ENCODE assay signal across 8 cellular contexts in genomic region chr4:87270144-87270543, GRCh38. TPM values are rescaled to one million over a fixed set of nuclear protein-coding genes. Genes with fewer than 3 reads are reported as not detected.
DNase-seq lines count a peak whose midpoint lies in the region; TF ChIP-seq lines count a peak whose summit lies in the region.

No MANE protein-coding gene starts in this region.

- POLR2A ChIA-PET in RWPE1 (lab: Yijun Ruan, JAX; ENCODE audit: low non-redundant PET): no interaction called here

- CTCF ChIA-PET in RWPE1 (lab: Yijun Ruan, JAX): interaction anchor here (0.6 to 0.8 kb wide), 2 partner anchors 35 to 84 kb away, joined by 3 read pairs; no protein-coding TSS in a partner anchor

- H3K4me3 ChIP-seq in fibroblast of villous mesenchyme (ENCODE audit: low read depth, low read length): no peak overlapping the region

- H3K27ac ChIP-seq in RWPE1: no peak overlapping the region

- TF ChIP-seq CTCF in RWPE1 (conservative IDR thresholded peaks at IDR 0.05; ENCODE audit: low read depth) (peak; percentile 75), fibroblast of villous mesenchyme (IDR thresholded peaks at IDR 0.05; ENCODE audit: insufficient read depth, low read depth, low read length) (peak; percentile 63)

- DNase-seq in DMS153 treated with DMSO at 0.1 percent for 48 hours (lab: John Stamatoyannopoulos, UW; ENCODE audit: unreplicated experiment): peak; percentile 43
- DNase-seq in HT1080 (ENCODE audit: low read depth): peak; percentile 55
- DNase-seq in RWPE1 (ENCODE audit: low spot score): peak; percentile 64
- DNase-seq in fibroblast of villous mesenchyme (ENCODE audit: low read depth): peak; percentile 52
- peak; percentile 27 for DNase-seq in stromal cell of bone marrow (ENCODE audit: low read depth)
- no peak for DNase-seq in activated CD4-positive, alpha-beta T cell treated with anti-CD3 and anti-CD28 coated beads, Interleukin-2, amount 50 U/mL, for 4 hours
- DNase-seq in stimulated activated CD4-positive, alpha-beta T cell treated with anti-CD3 and anti-CD28 coated beads, Interleukin-12 subunit alpha, Interleukin-12 subunit beta, amount 100 ng/mL, for 4 hours: no peak
- DNase-seq in CD1c-positive myeloid dendritic cell (ENCODE audit: extremely low spot score): no peak

RNA-seq across cellular contexts. Expression of gene KLHL8, which starts 49.7 kb away (rescaled TPM):
- 7.8 and 13.1 TPM in 2 replicates for total RNA-seq in HT1080 (2014; rRNA removed; shearing (Covaris generic))
- polyA plus RNA-seq in HT1080 (2015; cell fraction: cytosol; rRNA removed): 10.2 and 13.0 TPM in 2 replicates
- 8.4 and 9.0 TPM in 2 replicates for polyA plus RNA-seq in HT1080 (2015; cell fraction: nucleus; rRNA removed)
- total RNA-seq in fibroblast of villous mesenchyme: 9.0 and 14.2 TPM in 2 replicates

RNA-seq across cellular contexts. Expression of gene HSD17B13, which starts 52.5 kb away (rescaled TPM):
- not detected in 2 replicates for total RNA-seq in HT1080 (2014; rRNA removed; shearing (Covaris generic))
- not detected in 2 replicates for polyA plus RNA-seq in HT1080 (2015; cell fraction: cytosol; rRNA removed)
- polyA plus RNA-seq in HT1080 (2015; cell fraction: nucleus; rRNA removed): not detected in 2 replicates
- under 0.01 TPM in 1 of 2 replicates, not detected in the other for total RNA-seq in fibroblast of villous mesenchyme

Comparison
In these comparisons a context has a peak if more than half of its experiments do, and no peak if none do; other contexts are left out.
1. DNase-seq: peak in DMS153 treated with DMSO at 0.1 percent for 48 hours (single experiment), HT1080 (single experiment), RWPE1 (single experiment), fibroblast of villous mesenchyme (single experiment) and stromal cell of bone marrow (single experiment); none in activated CD4-positive, alpha-beta T cell treated with anti-CD3 and anti-CD28 coated beads, Interleukin-2, amount 50 U/mL, for 4 hours (0 of 2), stimulated activated CD4-positive, alpha-beta T cell treated with anti-CD3 and anti-CD28 coated beads, Interleukin-12 subunit alpha, Interleukin-12 subunit beta, amount 100 ng/mL, for 4 hours (single experiment) and CD1c-positive myeloid dendritic cell (single experiment).